In genomic region chr4:41077628-41078027, GRCh38 we compare ENCODE assay signal across 21 cellular contexts.
"Had no signal": no experiment of that assay in that cellular context is flagged by ENCODE, and none has a peak within 500 bp of the region (broad histone marks: within the 10 kb centered on the region; RNA-seq: fewer than 3 reads in every experiment).

No MANE protein-coding gene starts in this region.

- H3K27me3 ChIP-seq: ovary, tibial artery, vagina had no signal

- H3K9me3 ChIP-seq: ovary, tibial artery, vagina had no signal

- H3K4me3 ChIP-seq: ovary, tibial artery, vagina had no signal

- H3K27ac ChIP-seq: ovary, tibial artery, vagina had no signal

- H3K36me3 ChIP-seq: ovary, tibial artery, vagina had no signal

- ATAC-seq: activated naive CD8-positive, alpha-beta T cell treated with anti-CD3 and anti-CD28 coated beads, Interleukin-2, amount 50 U/mL, for 24 hours; activated T-cell treated with anti-CD3 and anti-CD28 coated beads, Interleukin-2, amount 50 U/mL, for 4 hours; left colon; naive thymus-derived CD4-positive, alpha-beta T cell had no signal

- DNase-seq: activated CD4-positive, alpha-beta T cell treated with anti-CD3 and anti-CD28 coated beads, Interleukin-2, amount 50 U/mL, for 1 hour; activated CD8-positive, alpha-beta memory T cell treated with anti-CD3 and anti-CD28 coated beads, Interleukin-2, amount 50 U/mL, for 4 hours; activated effector memory CD4-positive, alpha-beta T cell treated with Interleukin-2 at 50 U/mL for 16 hours; activated naive CD4-positive, alpha-beta T cell treated with anti-CD3 and anti-CD28 coated beads, Interleukin-2, amount 10 ng/mL, durations not matched to agents 7 days and 5 days; activated naive CD8-positive, alpha-beta T cell treated with anti-CD3 and anti-CD28 coated beads, Interleukin-2, amount 50 U/mL, for 24 hours; activated T-cell treated with anti-CD3 and anti-CD28 coated beads, Interleukin-2, amount 50 U/mL, for 4 hours; anterior cingulate cortex; caudate nucleus; foreskin melanocyte; glutamatergic neuron; hippocampal formation; left colon; naive thymus-derived CD4-positive, alpha-beta T cell; ovary; stimulated activated CD4-positive, alpha-beta T cell treated with anti-CD3 and anti-CD28 coated beads, Interleukin-2, amount 100 ng/mL, for 24 hours; stimulated activated naive CD4-positive, alpha-beta T cell treated with Interleukin-2 at 50 U/mL for 16 hours; substantia nigra; T-helper 1 cell; T-helper 9 cell; tibial artery had no signal
